ENCODE assay signal across 15 cellular contexts in the genomic region with DNA sequence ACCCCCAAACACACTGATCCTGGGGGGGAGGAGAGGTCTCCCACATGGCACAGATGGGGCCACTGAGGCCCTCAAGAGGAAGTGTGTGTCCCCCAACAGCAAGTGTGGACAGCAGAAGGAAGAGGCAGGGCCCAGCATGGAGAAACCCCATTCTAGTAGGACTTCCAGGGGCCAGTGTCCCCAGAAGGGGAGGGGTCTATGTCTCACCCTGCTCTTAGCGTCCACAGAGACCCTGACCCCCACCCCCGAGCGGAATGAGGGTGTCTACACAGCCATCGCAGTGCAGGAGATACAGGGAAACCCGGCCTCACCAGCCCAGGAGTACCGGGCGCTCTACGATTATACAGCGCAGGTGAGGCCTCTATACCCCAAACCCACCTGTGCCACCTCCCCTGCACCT. TPM values are rescaled to one million over a fixed set of nuclear protein-coding genes. Genes with fewer than 3 reads are reported as not detected.
A peak's percentile ranks its signal among the peaks of the same experiment; 100 is the strongest.
DNase-seq lines count a peak whose midpoint lies in the region; ATAC-seq, FAIRE-seq and TF ChIP-seq lines count a peak whose summit lies in the region.
"Had no signal": no experiment of that assay in that cellular context is flagged by ENCODE, and none has a peak within 500 bp of the region (broad histone marks: within the 10 kb centered on the region; RNA-seq: fewer than 3 reads in every experiment).

No MANE protein-coding gene starts in this region.

- peak; percentile 33 for DNase-seq in Right ventricle myocardium superior
- no peak for DNase-seq in Right ventricle myocardium inferior (ENCODE audit: missing footprints)
- DNase-seq in HepG2 (ENCODE audit: low spot score) = no peak
- peak; percentile 12 for DNase-seq in testis
- no peak for DNase-seq in endothelial cell (ENCODE audit: low spot score)
- no peak for DNase-seq in NCI-H146 treated with DMSO at 0.1 percent for 48 hours (lab: John Stamatoyannopoulos, UW; ENCODE audit: unreplicated experiment)
- no peak for DNase-seq in activated T-cell treated with anti-CD3 and anti-CD28 coated beads, Interleukin-2, amount 50 U/mL, for 1 hour
- DNase-seq: DMS 273 treated with DMSO at 0.1 percent for 48 hours, NCI-H1417, NCI-H2171 treated with DMSO at 0.1 percent for 48 hours had no signal

- H3K27ac ChIP-seq in VCaP = peak overlapping the region; percentile 7; the same call in 1 of the 2 replicates
- no peak overlapping the region for H3K27ac ChIP-seq in HepG2 (ENCODE audit: extremely low read length, insufficient read depth, low read length)
- no peak overlapping the region for H3K27ac ChIP-seq in testis

- 98% methylated on average over 9 of the region's 9 CpGs for WGBS in HepG2 (ENCODE audit: low lambda C conversion rate)
- WGBS in testis, 2 donors = 92 to 93% methylated on average over 5 to 9 of the region's 9 CpGs

- in situ Hi-C loops in HepG2 (cut with HindIII; ENCODE audit: extremely low pct_ligation_motif_present, low pct_unique_long_range_greater_than_20kb) = loop anchor here (10.0 kb wide), 1 partner anchor 131 kb away; a partner anchor contains a TSS

- no peaks in the 10 kb centered on the region for H4K20me1 ChIP-seq in HepG2 (ENCODE audit: insufficient read depth, low read length)

- intact Hi-C loops in Right ventricle myocardium superior (cut with DNase I) = no loop called here
- intact Hi-C loops in Right ventricle myocardium inferior (cut with DNase I) = no loop called here
- intact Hi-C loops in HepG2 (cut with micrococcal nuclease; ENCODE audit: unreplicated experiment) = no loop called here
- intact Hi-C loops in testis (cut with DNase I; ENCODE audit: low total_unique reads) = no loop called here

- H3K36me3 ChIP-seq in HepG2 (replicated peaks in 1 of 2; ENCODE audit: control insufficient read depth in 1 of 2, insufficient read depth in 2 of 2, low read length in 2 of 2) (peaks cover 0 to 6% of the 10 kb centered on the region in 2 experiments; a peak in 2 of 5 replicates), testis (ENCODE audit: low read depth, missing control alignments) (no peaks in the 10 kb centered on the region)

- peaks cover 19% of the 10 kb centered on the region for H3K27me3 Mint-ChIP-seq in endothelial cell (ENCODE audit: unreplicated experiment)
- H3K27me3 Mint-ChIP-seq: activated CD4-positive, alpha-beta memory T cell treated with anti-CD3 and anti-CD28 coated beads, Interleukin-2, amount 10 ng/mL, durations not matched to agents 7 days and 5 days had no signal

- CTCF ChIA-PET in HepG2 (lab: Yijun Ruan, JAX; ENCODE audit: low intra/inter-chr PET ratio, low total read pairs) = no interaction called here

- no TSS peak for BruUV-seq in HepG2 (replicated peaks; lab: Mats Ljungman, UMichigan)

- no peak for TF ChIP-seq RAD21 in HepG2 (CRISPR knock-in tag; IDR thresholded peaks at IDR 0.05)

- no peak overlapping the region for H3K9ac ChIP-seq in HepG2 (ENCODE audit: insufficient read depth, low read depth, low read length)

- peaks cover 0 to under 1% of the 10 kb centered on the region in 2 experiments; a peak in 2 of 5 replicates for H3K27me3 ChIP-seq in HepG2 (ENCODE audit: control insufficient read depth in 1 of 2, insufficient read depth in 2 of 2, low read length in 2 of 2)
- H3K27me3 ChIP-seq in testis = no peaks in the 10 kb centered on the region

- H3K27ac Mint-ChIP-seq in endothelial cell (ENCODE audit: unreplicated experiment) = no peak overlapping the region

- ATAC-seq in Right ventricle myocardium superior (ENCODE audit: poor library complexity) (no peak), Right ventricle myocardium inferior (no peak), HepG2 (no peak)
- ATAC-seq: Panc1 had no signal

- H3K79me2 ChIP-seq in HepG2 (ENCODE audit: insufficient read depth, low read length) = no peaks in the 10 kb centered on the region

- TF ChIP-seq POLR2A in HepG2 (IDR thresholded peaks at IDR 0.05; ENCODE audit: insufficient read depth in 1 of 2, low read depth in 2 of 2, low read length in 2 of 2) = no peak
- TF ChIP-seq POLR2A in testis (IDR thresholded peaks at IDR 0.05) = no peak

- FAIRE-seq in HepG2 (lab: Jason Lieb, UNC) = no peak

- TF ChIP-seq CTCF in VCaP (conservative IDR thresholded peaks at IDR 0.05) (no peak), HepG2 (CRISPR knock-in tag; IDR thresholded peaks at IDR 0.05) (no peak), testis (IDR thresholded peaks at IDR 0.05) (no peak), endothelial cell (IDR thresholded peaks at IDR 0.05; ENCODE audit: unreplicated experiment) (no peak)

- H3K4me3 ChIP-seq in HepG2 (replicated peaks in 1 of 3; ENCODE audit: insufficient read depth in 1 of 3, low read depth in 2 of 3, low read length in 3 of 3) (no peak overlapping the region), testis (no peak overlapping the region)

- H3K9me3 Mint-ChIP-seq in endothelial cell (ENCODE audit: unreplicated experiment) = no peaks in the 10 kb centered on the region

- H3K4me1 Mint-ChIP-seq in endothelial cell (ENCODE audit: unreplicated experiment) = peaks cover 2% of the 10 kb centered on the region
- H3K4me1 Mint-ChIP-seq: activated CD4-positive, alpha-beta memory T cell treated with anti-CD3 and anti-CD28 coated beads, Interleukin-2, amount 10 ng/mL, durations not matched to agents 7 days and 5 days had no signal

- H3K4me2 ChIP-seq in HepG2 (ENCODE audit: low read depth, low read length) = no peak overlapping the region

- no peak overlapping the region for H2AFZ ChIP-seq in HepG2 (ENCODE audit: low read length)

- POLR2A ChIA-PET in HepG2 (lab: Yijun Ruan, JAX) = no interaction called here

- H3K4me3 Mint-ChIP-seq in endothelial cell (ENCODE audit: unreplicated experiment) = no peak overlapping the region
- H3K4me3 Mint-ChIP-seq: activated CD4-positive, alpha-beta memory T cell treated with anti-CD3 and anti-CD28 coated beads, Interleukin-2, amount 10 ng/mL, durations not matched to agents 7 days and 5 days had no signal

- H3K36me3 Mint-ChIP-seq in endothelial cell (ENCODE audit: low read depth, unreplicated experiment) = no peaks in the 10 kb centered on the region

- H3K9me3 ChIP-seq in HepG2 (ENCODE audit: low read length) (no peaks in the 10 kb centered on the region), testis (no peaks in the 10 kb centered on the region)

- H3K4me1 ChIP-seq in HepG2 (ENCODE audit: insufficient read depth, low read length) = peaks cover 31% of the 10 kb centered on the region
- H3K4me1 ChIP-seq in testis = peaks cover 3% of the 10 kb centered on the region

- no peak for TF ChIP-seq EP300 in HepG2 (IDR thresholded peaks at IDR 0.05; ENCODE audit: low read depth in 2 of 2, low read length in 2 of 2)
- no peak for TF ChIP-seq EP300 in HepG2 (CRISPR knock-in tag; IDR thresholded peaks at IDR 0.05; ENCODE audit: borderline replicate concordance)

RNA-seq across cellular contexts. Expression of a gene that starts 35.3 kb away (rescaled TPM):
- total RNA-seq in Right ventricle myocardium superior = 85.2 TPM
- total RNA-seq in Right ventricle myocardium inferior = 98.3 TPM
- 102 and 170 TPM in 2 replicates for total RNA-seq in HepG2 (2016; rRNA removed; fragmentation: Illumina TruSeq; extraction: Trizol)
- total RNA-seq in HepG2 (2016; cell fraction: cytosol; rRNA removed; fragmentation: Illumina TruSeq; extraction: Trizol; ENCODE audit: low read depth) = 51.2 and 62.4 TPM in 2 replicates
- 108 and 171 TPM in 2 replicates for total RNA-seq in HepG2 (2016; cell fraction: insoluble cytoplasmic fraction; rRNA removed; fragmentation: Illumina TruSeq; extraction: Trizol)
- total RNA-seq in HepG2 (2016; cell fraction: membrane; rRNA removed; fragmentation: Illumina TruSeq; extraction: Trizol) = 109 and 138 TPM in 2 replicates
- 128 and 152 TPM in 2 replicates for total RNA-seq in HepG2 (2016; cell fraction: nucleus; rRNA removed; fragmentation: Illumina TruSeq; extraction: Trizol)
- 155 and 167 TPM in 2 replicates for polyA plus RNA-seq in HepG2 (2011; rRNA removed)
- polyA plus RNA-seq in HepG2 (2011; cell fraction: cytosol; rRNA removed) = 231 and 297 TPM in 2 replicates
- 56.3 and 77.8 TPM in 2 replicates for polyA plus RNA-seq in HepG2 (2011; cell fraction: nucleus; rRNA removed)
- polyA plus RNA-seq in HepG2 (2012) = 134 and 159 TPM in 2 replicates
- polyA plus RNA-seq in HepG2 (2016; cell fraction: cytosol; fragmentation: Illumina TruSeq; extraction: Trizol; ENCODE audit: low read depth) = 52.0 and 77.5 TPM in 2 replicates
- 105 and 130 TPM in 2 replicates for polyA plus RNA-seq in HepG2 (2016; cell fraction: insoluble cytoplasmic fraction; fragmentation: Illumina TruSeq; extraction: Trizol; ENCODE audit: low read depth)
- 93.2 and 115 TPM in 2 replicates for polyA plus RNA-seq in HepG2 (2016; cell fraction: membrane; fragmentation: Illumina TruSeq; extraction: Trizol; ENCODE audit: low read depth)
- 217 and 229 TPM in 2 replicates for polyA plus RNA-seq in HepG2 (2016; cell fraction: nucleus; fragmentation: Illumina TruSeq; extraction: Trizol; ENCODE audit: insufficient read depth, low read depth)
- 238 and 277 TPM in 2 replicates for polyA minus RNA-seq in HepG2 (2011; rRNA and poly(A)+ RNA removed; ENCODE audit: low replicate concordance)
- 83.9 and 119 TPM in 2 replicates for polyA minus RNA-seq in HepG2 (2011; cell fraction: cytosol; rRNA and poly(A)+ RNA removed)
- 38.1 and 56.6 TPM in 2 replicates for polyA minus RNA-seq in HepG2 (2011; cell fraction: nucleus; rRNA and poly(A)+ RNA removed)
- total RNA-seq in testis = 100 to 1,000 TPM; 223 to 226 TPM
- 197 TPM for polyA plus RNA-seq in testis (ENCODE audit: insufficient read depth, low read depth, low replicate concordance)
- 140 TPM for total RNA-seq in endothelial cell (ENCODE audit: unreplicated experiment)

RNA-seq across cellular contexts. Expression of a gene that starts 40.7 kb away (rescaled TPM):
- total RNA-seq in Right ventricle myocardium superior = 5.0 TPM
- total RNA-seq in Right ventricle myocardium inferior = 4.5 TPM
- total RNA-seq in HepG2 (2016; rRNA removed; fragmentation: Illumina TruSeq; extraction: Trizol) = 8.7 and 9.2 TPM in 2 replicates
- total RNA-seq in HepG2 (2016; cell fraction: cytosol; rRNA removed; fragmentation: Illumina TruSeq; extraction: Trizol; ENCODE audit: low read depth) = 5.7 and 10.5 TPM in 2 replicates
- 8.0 and 9.9 TPM in 2 replicates for total RNA-seq in HepG2 (2016; cell fraction: insoluble cytoplasmic fraction; rRNA removed; fragmentation: Illumina TruSeq; extraction: Trizol)
- 9.1 and 10.1 TPM in 2 replicates for total RNA-seq in HepG2 (2016; cell fraction: membrane; rRNA removed; fragmentation: Illumina TruSeq; extraction: Trizol)
- 2.9 and 4.0 TPM in 2 replicates for total RNA-seq in HepG2 (2016; cell fraction: nucleus; rRNA removed; fragmentation: Illumina TruSeq; extraction: Trizol)
- 4.4 TPM in 2 replicates for polyA plus RNA-seq in HepG2 (2011; rRNA removed)
- polyA plus RNA-seq in HepG2 (2011; cell fraction: cytosol; rRNA removed) = 3.9 and 5.6 TPM in 2 replicates
- polyA plus RNA-seq in HepG2 (2011; cell fraction: nucleus; rRNA removed) = 4.4 and 6.8 TPM in 2 replicates
- 3.9 and 7.4 TPM in 2 replicates for polyA plus RNA-seq in HepG2 (2012)
- 7.4 and 12.4 TPM in 2 replicates for polyA plus RNA-seq in HepG2 (2016; cell fraction: cytosol; fragmentation: Illumina TruSeq; extraction: Trizol; ENCODE audit: low read depth)
- polyA plus RNA-seq in HepG2 (2016; cell fraction: insoluble cytoplasmic fraction; fragmentation: Illumina TruSeq; extraction: Trizol; ENCODE audit: low read depth) = 7.8 and 11.1 TPM in 2 replicates
- 9.1 and 13.5 TPM in 2 replicates for polyA plus RNA-seq in HepG2 (2016; cell fraction: membrane; fragmentation: Illumina TruSeq; extraction: Trizol; ENCODE audit: low read depth)
- 6.9 and 7.5 TPM in 2 replicates for polyA plus RNA-seq in HepG2 (2016; cell fraction: nucleus; fragmentation: Illumina TruSeq; extraction: Trizol; ENCODE audit: insufficient read depth, low read depth)
- 2.2 TPM in 1 of 2 replicates, not detected in the other for polyA minus RNA-seq in HepG2 (2011; rRNA and poly(A)+ RNA removed; ENCODE audit: low replicate concordance)
- 3.2 TPM in 1 of 2 replicates, not detected in the other for polyA minus RNA-seq in HepG2 (2011; cell fraction: cytosol; rRNA and poly(A)+ RNA removed)
- polyA minus RNA-seq in HepG2 (2011; cell fraction: nucleus; rRNA and poly(A)+ RNA removed) = 1.8 and 2.4 TPM in 2 replicates
- 1 to 10 TPM; 5.0 to 8.6 TPM for total RNA-seq in testis
- 7.9 TPM for polyA plus RNA-seq in testis (ENCODE audit: insufficient read depth, low read depth, low replicate concordance)
- not detected for total RNA-seq in endothelial cell (ENCODE audit: unreplicated experiment)
- total RNA-seq: bronchial epithelial cell, myocyte had no signal

Comparison
In these comparisons a context has a peak if more than half of its experiments do, and no peak if none do; other contexts are left out.
1. DNase-seq: peak in Right ventricle myocardium superior (single experiment) and testis (single experiment); none in Right ventricle myocardium inferior (single experiment), HepG2 (single experiment), endothelial cell (single experiment), NCI-H146 treated with DMSO at 0.1 percent for 48 hours (single experiment) and activated T-cell treated with anti-CD3 and anti-CD28 coated beads, Interleukin-2, amount 50 U/mL, for 1 hour (single experiment).